25 cellular contexts compared by ENCODE assay signal in genomic region chr22:33680632-33681031, GRCh38.
DNase-seq lines count a peak whose midpoint lies in the region; ATAC-seq, FAIRE-seq and TF ChIP-seq lines count a peak whose summit lies in the region.
"Had no signal": no experiment of that assay in that cellular context is flagged by ENCODE, and none has a peak within 500 bp of the region (broad histone marks: within the 10 kb centered on the region; RNA-seq: fewer than 3 reads in every experiment).

No MANE protein-coding gene starts in this region.

- no peaks in the 10 kb centered on the region for H3K27me3 Mint-ChIP-seq in type B pancreatic cell
- H3K27me3 Mint-ChIP-seq: CD4-positive, alpha-beta T cell had no signal

- H3K4me3 ChIP-seq in SJCRH30 (no peak overlapping the region), neural cell (ENCODE audit: low read length) (peak overlapping the region; percentile 12)
- H3K4me3 ChIP-seq: A549; BLaER1 treated with 17β-estradiol and CSF1 and Interleukin-3, amounts not matched to agents 10 nM and 100 nM; GM12878; GM23338 had no signal

- no peak overlapping the region for H3K27ac Mint-ChIP-seq in type B pancreatic cell
- H3K27ac Mint-ChIP-seq: CD14-positive monocyte; CD4-positive, alpha-beta T cell; CD8-positive, alpha-beta memory T cell; GM23338; H9 had no signal

- TF ChIP-seq CTCF in neural cell (IDR thresholded peaks at IDR 0.05; ENCODE audit: poor library complexity, severe bottlenecking): no peak
- no peak for TF ChIP-seq CTCF in type B pancreatic cell (conservative IDR thresholded peaks at IDR 0.05)

- H4K20me1 ChIP-seq in neural cell (ENCODE audit: insufficient read depth): no peaks in the 10 kb centered on the region

- H3K36me3 Mint-ChIP-seq in type B pancreatic cell: peaks cover 11% of the 10 kb centered on the region
- H3K36me3 Mint-ChIP-seq: CD14-positive monocyte; CD8-positive, alpha-beta memory T cell had no signal

- peak; percentile 34 for TF ChIP-seq RAD21 in neural cell (conservative IDR thresholded peaks at IDR 0.05)

- H3K4me2 ChIP-seq in neural cell (ENCODE audit: low read length): no peak overlapping the region
- H3K4me2 ChIP-seq: A549; BLaER1 treated with 17β-estradiol and CSF1 and Interleukin-3, amounts not matched to agents 10 nM and 100 nM; GM23338 had no signal

- H3F3A ChIP-seq in neural cell (ENCODE audit: insufficient read depth, low read length, poor library complexity, severe bottlenecking): no peaks in the 10 kb centered on the region

- H3K27me3 ChIP-seq in SJCRH30: no peaks in the 10 kb centered on the region
- no peaks in the 10 kb centered on the region for H3K27me3 ChIP-seq in neural cell (ENCODE audit: insufficient read depth, low read depth, low read length)
- H3K27me3 ChIP-seq: BE2C; BLaER1 treated with 17β-estradiol and CSF1 and Interleukin-3, amounts not matched to agents 10 nM and 100 nM had no signal

- H3K9me3 Mint-ChIP-seq in type B pancreatic cell: no peaks in the 10 kb centered on the region
- H3K9me3 Mint-ChIP-seq: CD4-positive, alpha-beta T cell had no signal

- no peak overlapping the region for H3K4me3 Mint-ChIP-seq in type B pancreatic cell
- H3K4me3 Mint-ChIP-seq: CD14-positive monocyte; CD4-positive, alpha-beta T cell; CD8-positive, alpha-beta memory T cell; GM23338; H9 had no signal

- ATAC-seq in GM21529 (IDR thresholded peaks at IDR 0.05; ENCODE audit: unreplicated experiment) (no peak), GM19035 (IDR thresholded peaks at IDR 0.05; ENCODE audit: unreplicated experiment) (no peak)
- ATAC-seq: A549, GM12878, GM23338, HCT116 had no signal

- H2AFZ ChIP-seq in neural cell (ENCODE audit: low read depth, low read length): no peak overlapping the region
- H2AFZ ChIP-seq: GM23338 had no signal

- peak overlapping the region; percentile 48 for H3K9ac ChIP-seq in neural cell (ENCODE audit: low read length)
- H3K9ac ChIP-seq: BLaER1 treated with 17β-estradiol and CSF1 and Interleukin-3, amounts not matched to agents 10 nM and 100 nM had no signal

- H3K79me2 ChIP-seq in neural cell (replicated peaks; ENCODE audit: insufficient read depth, low read length): peaks cover 4% of the 10 kb centered on the region

- H3K36me3 ChIP-seq in SJCRH30: no peaks in the 10 kb centered on the region
- no peaks in the 10 kb centered on the region for H3K36me3 ChIP-seq in neural cell (ENCODE audit: insufficient read depth, low read length)
- H3K36me3 ChIP-seq: BE2C had no signal

- FAIRE-seq in GM12891 (lab: Jason Lieb, UNC): no peak
- FAIRE-seq: A549, D721Med, GM12878, GM18507 had no signal

- peaks cover 18% of the 10 kb centered on the region for H3K4me1 Mint-ChIP-seq in type B pancreatic cell (ENCODE audit: unreplicated experiment)
- H3K4me1 Mint-ChIP-seq: CD14-positive monocyte; CD8-positive, alpha-beta memory T cell had no signal

- no peaks in the 10 kb centered on the region for H3K9me2 ChIP-seq in neural cell (ENCODE audit: insufficient read depth, low read length)

- TF ChIP-seq EP300 in neural cell (conservative IDR thresholded peaks at IDR 0.05; ENCODE audit: poor library complexity, severe bottlenecking): peak; percentile 96

- DNase-seq in GM12891 (ENCODE audit: insufficient read length, low spot score) (no peak), SJCRH30 (no peak), type B pancreatic cell (ENCODE audit: extremely low spot score, unreplicated experiment) (no peak)
- DNase-seq: 8988T; ACHN; AML-193; BE2C; CD4-positive, alpha-beta T cell; CD8-positive, alpha-beta memory T cell; DMS 273 treated with DMSO at 0.1 percent for 48 hours; DMS79; EL; GDM1; H9 had no signal

- H3K27ac ChIP-seq in SJCRH30 (peak overlapping the region; percentile 64), neural cell (ENCODE audit: low read length) (peak overlapping the region; percentile 87)
- H3K27ac ChIP-seq: A549; BLaER1 treated with 17β-estradiol and CSF1 and Interleukin-3, amounts not matched to agents 10 nM and 100 nM had no signal

- TF ChIP-seq POLR2A in GM12891 (IDR thresholded peaks at IDR 0.05; ENCODE audit: low read depth, low read length): no peak

- H3K4me1 ChIP-seq in SJCRH30: peaks cover 26% of the 10 kb centered on the region
- H3K4me1 ChIP-seq: A549, BE2C had no signal

- H3K9me3 ChIP-seq in SJCRH30 (replicated peaks) (no peaks in the 10 kb centered on the region), neural cell (ENCODE audit: low read length) (no peaks in the 10 kb centered on the region)
- H3K9me3 ChIP-seq: A549; BE2C; BLaER1 treated with 17β-estradiol and CSF1 and Interleukin-3, amounts not matched to agents 10 nM and 100 nM had no signal

TF ChIP-seq in GM12891, 5 proteins besides CTCF, POLR2A, EP300 and RAD21:
- TF ChIP-seq TAF1 (IDR thresholded peaks at IDR 0.05; ENCODE audit: low read depth, low read length): no peak
- TF ChIP-seq POU2F2 (IDR thresholded peaks at IDR 0.05; ENCODE audit: low read depth, low read length): no peak
- TF ChIP-seq PAX5 (IDR thresholded peaks at IDR 0.05; ENCODE audit: insufficient read depth, low read length, severe bottlenecking): no peak
- TF ChIP-seq SPI1 (IDR thresholded peaks at IDR 0.05; ENCODE audit: low read depth, low read length): peak; percentile 31; the same call in 1 of the 2 replicates
TF ChIP-seq in GM12891: peak in this region for 1.

TF ChIP-seq in neural cell, 6 proteins besides CTCF, POLR2A, EP300 and RAD21:
- TF ChIP-seq MXI1 (conservative IDR thresholded peaks at IDR 0.05; ENCODE audit: poor library complexity, severe bottlenecking): no peak
- TF ChIP-seq SMC3 (conservative IDR thresholded peaks at IDR 0.05; ENCODE audit: poor library complexity): peak; percentile 37
- no peak for TF ChIP-seq REST (IDR thresholded peaks at IDR 0.05; ENCODE audit: borderline replicate concordance)
- peak; percentile 80 for TF ChIP-seq POLR2AphosphoS5 (IDR thresholded peaks at IDR 0.05)
- no peak for TF ChIP-seq TAF1 (IDR thresholded peaks at IDR 0.05; ENCODE audit: low read depth)
- TF ChIP-seq EZH2 (IDR thresholded peaks at IDR 0.05; ENCODE audit: borderline replicate concordance, insufficient read depth, low read length, poor library complexity, severe bottlenecking): no peak
TF ChIP-seq in neural cell: peak in this region for 2.
